27 cellular contexts compared by ENCODE assay signal in the genomic region with DNA sequence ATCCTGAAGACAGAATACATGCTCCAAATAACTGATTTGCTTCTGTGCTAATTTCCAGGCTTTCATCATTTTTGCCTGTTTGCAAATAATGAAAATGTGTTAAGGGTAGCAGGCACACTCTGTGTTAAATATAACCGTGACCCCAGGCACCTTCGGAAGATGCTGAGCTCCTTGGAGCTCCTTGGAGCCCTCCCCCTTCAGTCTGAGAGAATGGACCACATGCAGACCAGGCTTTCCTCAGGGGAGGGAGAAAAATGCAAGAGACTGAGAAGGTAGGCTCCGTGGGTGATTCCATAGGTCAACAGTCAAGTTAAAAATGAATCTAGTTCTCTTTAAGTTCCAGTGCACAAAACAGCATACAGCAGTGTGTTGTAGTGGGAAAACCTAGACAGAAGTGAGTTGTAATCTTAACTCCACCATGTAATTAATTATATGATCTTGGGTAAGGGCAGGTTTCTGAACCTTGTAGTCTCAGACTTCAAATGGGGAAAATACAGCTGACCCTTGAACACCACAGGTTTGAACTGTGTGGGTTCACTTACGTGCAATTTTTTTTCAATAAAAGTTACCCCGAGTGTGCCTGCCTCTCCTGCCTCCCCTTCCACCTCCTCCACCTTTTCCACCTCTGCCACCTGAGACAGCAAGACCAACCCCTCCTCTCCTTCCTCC.
"Had no signal": no experiment of that assay in that cellular context is flagged by ENCODE, and none has a peak within 500 bp of the region (broad histone marks: within the 10 kb centered on the region; RNA-seq: fewer than 3 reads in every experiment).

No MANE protein-coding gene starts in this region.

- H2AFZ ChIP-seq: neural progenitor cell, parathyroid adenoma had no signal

- H3K27me3 Mint-ChIP-seq: progenitor cell of endocrine pancreas had no signal

- H3K4me1 ChIP-seq: lower lobe of right lung, parathyroid adenoma, upper lobe of right lung, uterus had no signal

- H3K9ac ChIP-seq: neural progenitor cell, parathyroid adenoma had no signal

- H3K9me3 ChIP-seq: lower lobe of right lung, thoracic aorta, upper lobe of right lung, uterus had no signal

- H3K36me3 ChIP-seq: esophagus squamous epithelium, heart right ventricle, lower lobe of right lung, neural progenitor cell, right atrium auricular region, thoracic aorta, transverse colon, upper lobe of right lung, uterus had no signal

- H3K27ac ChIP-seq: esophagus squamous epithelium, heart right ventricle, lower lobe of right lung, neural progenitor cell, parathyroid adenoma, right atrium auricular region, thoracic aorta, transverse colon, upper lobe of right lung, uterus had no signal

- H3K27me3 ChIP-seq: esophagus squamous epithelium, heart right ventricle, neural progenitor cell, right atrium auricular region, transverse colon, upper lobe of right lung, uterus had no signal

- ATAC-seq: effector memory CD8-positive, alpha-beta T cell; heart right ventricle; left cardiac atrium; left ventricle myocardium superior; lower lobe of right lung; natural killer cell treated with Interleukin-12 subunit alpha and Interleukin-12 subunit beta and Interleukin-15 and Interleukin-18, amount 100 ng/mL, for 72 hours; sciatic nerve; stimulated activated effector memory CD8-positive, alpha-beta T cell treated with anti-CD3 and anti-CD28 coated beads, Interleukin-12 subunit alpha, Interleukin-12 subunit beta, amount 100 ng/mL, for 72 hours; stimulated activated naive CD8-positive, alpha-beta T cell treated with anti-CD3 and anti-CD28 coated beads, Interleukin-15, Interleukin-2, amounts not matched to agents 100 U/mL and 50 U/mL, for 24 hours; upper lobe of right lung had no signal

- H3K4me3 ChIP-seq: esophagus squamous epithelium, heart right ventricle, lower lobe of right lung, neural progenitor cell, right atrium auricular region, thoracic aorta, transverse colon, upper lobe of right lung, uterus had no signal

- H3K4me3 Mint-ChIP-seq: central memory CD8-positive, alpha-beta T cell; effector memory CD8-positive, alpha-beta T cell; natural killer cell treated with Interleukin-12 subunit alpha and Interleukin-12 subunit beta and Interleukin-15 and Interleukin-18, amount 100 ng/mL, for 72 hours; neural progenitor cell; stimulated activated effector memory CD8-positive, alpha-beta T cell treated with anti-CD3 and anti-CD28 coated beads, Interleukin-12 subunit alpha, Interleukin-12 subunit beta, amount 100 ng/mL, for 72 hours had no signal

- H3K36me3 Mint-ChIP-seq: natural killer cell treated with Interleukin-12 subunit alpha and Interleukin-12 subunit beta and Interleukin-15 and Interleukin-18, amount 100 ng/mL, for 72 hours; neural progenitor cell; stimulated activated effector memory CD8-positive, alpha-beta T cell treated with anti-CD3 and anti-CD28 coated beads, Interleukin-12 subunit alpha, Interleukin-12 subunit beta, amount 100 ng/mL, for 72 hours had no signal

- H3K4me2 ChIP-seq: neural progenitor cell had no signal

- H3K79me2 ChIP-seq: parathyroid adenoma had no signal

- H3K9me3 Mint-ChIP-seq: natural killer cell treated with Interleukin-12 subunit alpha and Interleukin-12 subunit beta and Interleukin-15 and Interleukin-18, amount 100 ng/mL, for 72 hours had no signal

- DNase-seq: cortex of kidney; effector memory CD8-positive, alpha-beta T cell; erythroblast; esophagus squamous epithelium; foreskin melanocyte; glutamatergic neuron; heart right ventricle; left cardiac atrium; left ventricle myocardium superior; lower lobe of right lung; naive B cell; stimulated activated CD4-positive, alpha-beta T cell treated with anti-CD3 and anti-CD28 coated beads, Interleukin-2, amount 100 ng/mL, for 24 hours; stimulated activated CD4-positive, alpha-beta T cell treated with anti-CD3 and anti-CD28 coated beads, Interleukin-4, amount 100 ng/mL, for 24 hours; stimulated activated naive CD8-positive, alpha-beta T cell treated with anti-CD3 and anti-CD28 coated beads, Interleukin-15, Interleukin-2, amounts not matched to agents 100 U/mL and 50 U/mL, for 24 hours; transverse colon; upper lobe of right lung; uterus had no signal

- H3K27ac Mint-ChIP-seq: effector memory CD8-positive, alpha-beta T cell; natural killer cell treated with Interleukin-12 subunit alpha and Interleukin-12 subunit beta and Interleukin-15 and Interleukin-18, amount 100 ng/mL, for 72 hours; neural progenitor cell; progenitor cell of endocrine pancreas; stimulated activated effector memory CD8-positive, alpha-beta T cell treated with anti-CD3 and anti-CD28 coated beads, Interleukin-12 subunit alpha, Interleukin-12 subunit beta, amount 100 ng/mL, for 72 hours had no signal

- FAIRE-seq: islet of Langerhans had no signal
